ENCODE assay signal across 4 cellular contexts in the genomic region with DNA sequence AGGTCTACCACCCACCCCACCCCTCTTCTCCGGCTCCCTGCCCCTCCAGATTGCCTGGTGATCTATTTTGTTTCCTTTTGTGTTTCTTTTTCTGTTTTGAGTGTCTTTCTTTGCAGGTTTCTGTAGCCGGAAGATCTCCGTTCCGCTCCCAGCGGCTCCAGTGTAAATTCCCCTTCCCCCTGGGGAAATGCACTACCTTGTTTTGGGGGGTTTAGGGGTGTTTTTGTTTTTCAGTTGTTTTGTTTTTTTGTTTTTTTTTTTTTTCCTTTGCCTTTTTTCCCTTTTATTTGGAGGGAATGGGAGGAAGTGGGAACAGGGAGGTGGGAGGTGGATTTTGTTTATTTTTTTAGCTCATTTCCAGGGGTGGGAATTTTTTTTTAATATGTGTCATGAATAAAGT. TPM values are rescaled to one million over a fixed set of nuclear protein-coding genes. Genes with fewer than 3 reads are reported as not detected.
"Had no signal": no experiment of that assay in that cellular context is flagged by ENCODE, and none has a peak within 500 bp of the region (broad histone marks: within the 10 kb centered on the region; RNA-seq: fewer than 3 reads in every experiment).

No MANE protein-coding gene starts in this region.

RNA-seq across cellular contexts. Expression of gene BCL2L2, which starts 19.1 kb away (rescaled TPM):
- polyA plus RNA-seq: naive thymus-derived CD8-positive, alpha-beta T cell had no signal

RNA-seq across cellular contexts. Expression of gene EFS, which starts 39.2 kb away (rescaled TPM):
- total RNA-seq: dermis microvascular lymphatic vessel endothelial cell; myocyte; naive thymus-derived CD8-positive, alpha-beta T cell had no signal
- polyA plus RNA-seq: immature natural killer cell; naive thymus-derived CD8-positive, alpha-beta T cell had no signal
